ENCODE assay signal across 9 cellular contexts in the genomic region with DNA sequence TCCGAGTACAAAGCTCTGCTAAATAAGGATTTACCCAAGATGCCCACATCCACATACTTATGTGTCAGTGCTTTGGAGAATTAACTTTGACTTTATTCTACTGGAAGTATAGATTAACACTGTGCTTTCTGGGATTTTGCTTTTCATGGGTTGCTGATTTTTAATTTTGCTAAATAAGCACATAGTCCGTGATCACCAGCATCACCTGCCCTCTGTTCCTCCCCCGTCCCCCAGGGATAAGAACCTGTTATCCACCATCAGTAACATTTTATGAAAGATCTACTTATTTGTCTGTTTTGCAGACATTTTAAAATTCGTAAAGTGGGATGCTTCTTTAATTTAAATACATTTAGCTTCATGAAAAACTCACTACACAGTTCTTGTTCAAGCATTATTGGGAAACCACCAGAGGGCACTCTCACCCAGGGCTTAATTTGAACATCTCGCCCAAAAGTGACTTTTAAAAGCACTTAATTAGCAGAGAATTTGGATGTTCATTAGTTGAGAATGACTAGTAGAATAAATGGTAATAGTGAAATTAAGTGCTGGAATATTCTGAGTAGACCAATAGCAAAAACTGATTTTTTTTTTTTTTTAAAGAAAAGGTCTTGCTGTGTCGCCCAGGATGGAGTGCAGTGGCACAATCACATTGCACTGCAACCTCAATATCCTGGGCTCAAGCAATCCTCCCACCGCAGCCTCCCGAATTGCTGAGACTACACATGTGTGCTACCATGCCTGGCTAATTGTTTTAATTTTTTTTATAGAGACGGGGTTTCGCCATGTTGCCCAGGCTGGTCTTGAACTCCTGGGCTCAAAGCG. TPM values are rescaled to one million over a fixed set of nuclear protein-coding genes. Genes with fewer than 3 reads are reported as not detected.
DNase-seq lines count a peak whose midpoint lies in the region; ATAC-seq, FAIRE-seq and TF ChIP-seq lines count a peak whose summit lies in the region.
"Had no signal": no experiment of that assay in that cellular context is flagged by ENCODE, and none has a peak within 500 bp of the region (broad histone marks: within the 10 kb centered on the region; RNA-seq: fewer than 3 reads in every experiment).

No MANE protein-coding gene starts in this region.

- TF ChIP-seq POLR2A in A549 (IDR thresholded peaks at IDR 0.05; ENCODE audit: low read length): no peak

- POLR2A ChIA-PET in A549 (lab: Yijun Ruan, JAX): interaction anchor here (0.5 to 1.9 kb wide), 3 partner anchors 24 to 598 kb away, joined by 3 to 9 read pairs (median 6); no protein-coding TSS in a partner anchor

- H3K4me1 ChIP-seq in A549 (no peaks in the 10 kb centered on the region), NT2/D1 (ENCODE audit: insufficient read depth, insufficient read length) (no peaks in the 10 kb centered on the region)

- FAIRE-seq in A549 (lab: Jason Lieb, UNC): peak; percentile 67

- TF ChIP-seq RAD21 in A549 (conservative IDR thresholded peaks at IDR 0.05 in 1 of 2, IDR thresholded peaks at IDR 0.05 in 1 of 2): peak; percentile 94 to 96

- no peak overlapping the region for H3K27ac ChIP-seq in A549

- H3K9me3 ChIP-seq in A549: no peaks in the 10 kb centered on the region
- no peaks in the 10 kb centered on the region for H3K9me3 ChIP-seq in NT2/D1 (ENCODE audit: insufficient read depth, low read length)

- H3K36me3 ChIP-seq in NT2/D1 (ENCODE audit: insufficient read depth, insufficient read length, low read length): peaks cover 36% of the 10 kb centered on the region

- WGBS in A549 (ENCODE audit: missing lambda C conversion rate): 59% methylated on average over 11 of the region's 11 CpGs

- H3K4me3 ChIP-seq in A549 (no peak overlapping the region), NT2/D1 (ENCODE audit: insufficient read length, low read depth) (no peak overlapping the region)

- TF ChIP-seq CTCF in A549 (IDR thresholded peaks at IDR 0.05) (peak; percentile 97), GM12873 (IDR thresholded peaks at IDR 0.05; ENCODE audit: insufficient read depth, low read depth, low read length, missing control alignments) (peak; percentile 68)

- DNase-seq in A549 (ENCODE audit: low read depth in 1 of 2, low spot score in 1 of 2) (peak in 1 of 2 experiments; percentile 52), NT2/D1 (ENCODE audit: low read depth, low spot score) (peak; percentile 33), activated T-cell treated with anti-CD3 and anti-CD28 coated beads for 4 hours (peak; percentile 66), fibroblast of peridontal ligament (ENCODE audit: extremely low read depth) (peak; percentile 74), renal cortical epithelial cell (ENCODE audit: low read depth) (peak; percentile 34), NCI-H2029 treated with DMSO at 0.1 percent for 48 hours (lab: John Stamatoyannopoulos, UW) (no peak)

- H3K27me3 ChIP-seq in NT2/D1 (ENCODE audit: insufficient read depth, insufficient read length): no peaks in the 10 kb centered on the region

- ATAC-seq in A549: peak; percentile 39 to 70; a peak in 3 of 6 replicates
- no peak for ATAC-seq in GM21423 (IDR thresholded peaks at IDR 0.05; ENCODE audit: unreplicated experiment)
- ATAC-seq: right cardiac atrium had no signal

- CTCF ChIA-PET in A549 (lab: Yijun Ruan, JAX): interaction anchor here (0.6 to 12.2 kb wide), 69 partner anchors 8 to 760 kb away, joined by 3 to 334 read pairs (median 4); partner anchors contain the start of gene SOCS2

- TF ChIP-seq EP300 in A549 (IDR thresholded peaks at IDR 0.05): no peak

- H3K4me2 ChIP-seq in A549: no peak overlapping the region

- no peak overlapping the region for H3K9ac ChIP-seq in NT2/D1 (ENCODE audit: insufficient read length, low read depth)

TF ChIP-seq in A549, 52 proteins besides CTCF, POLR2A, EP300 and RAD21:
- TF ChIP-seq MAFK (IDR thresholded peaks at IDR 0.05; ENCODE audit: partially characterized antibody) (peak; percentile 80), NFE2L2 (conservative IDR thresholded peaks at IDR 0.05; ENCODE audit: low read length) (no peak), SMC3 (IDR thresholded peaks at IDR 0.05) (peak; percentile 97)

RNA-seq across cellular contexts. Expression of gene MRPL42, which starts 35.7 kb away (rescaled TPM):
- polyA plus RNA-seq in A549 (2011; rRNA removed) (190 and 201 TPM in 2 replicates), A549 (2017; fragmentation: RNase III; extraction: RNeasy Plus Mini Kit Qiagen cat#74134 plus additional on column Dnase treatment) (73.6 to 84.8 TPM (median 74.9 TPM) in 3 replicates)
- 43.8 and 49.3 TPM in 2 replicates for polyA plus RNA-seq in A549 (2012; cell fraction: cytosol; rRNA removed)
- polyA plus RNA-seq in A549 (2012; cell fraction: nucleus; rRNA removed): 11.5 and 25.7 TPM in 2 replicates
- polyA minus RNA-seq in A549 (2011; rRNA and poly(A)+ RNA removed): 16.5 and 28.4 TPM in 2 replicates
- total RNA-seq in renal cortical epithelial cell: 137 and 139 TPM in 2 replicates
